Comparison of ENCODE assay signal across 12 cellular contexts in the genomic region with DNA sequence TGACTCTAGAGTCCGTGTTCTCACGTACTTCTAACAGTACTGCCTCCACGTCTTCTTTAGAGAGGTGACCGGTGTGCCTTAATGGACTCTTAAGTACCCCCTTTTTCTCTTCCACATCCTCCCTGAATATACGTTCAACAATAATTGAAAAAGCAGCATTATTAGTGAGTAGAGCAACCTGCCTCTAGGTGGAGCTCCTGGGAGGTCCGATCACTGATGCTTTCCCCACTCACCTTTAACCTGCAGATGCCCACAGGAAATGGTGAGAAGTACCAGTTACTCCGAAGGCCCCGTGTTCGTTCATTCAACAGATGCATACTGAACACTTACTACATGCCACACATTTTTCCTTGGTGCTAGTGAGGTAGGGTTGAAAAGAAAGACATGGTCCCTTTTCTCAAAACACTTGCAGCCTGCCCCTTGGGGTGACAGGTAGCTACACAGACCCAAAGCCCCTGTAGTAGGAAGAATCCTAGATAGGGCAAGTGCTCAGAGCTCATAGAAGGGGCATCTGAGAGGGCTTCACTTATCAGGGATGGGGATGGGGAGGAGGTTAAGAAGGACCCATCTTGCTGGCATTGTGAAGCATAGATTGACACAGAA.
A peak's percentile ranks its signal among the peaks of the same experiment; 100 is the strongest.
DNase-seq lines count a peak whose midpoint lies in the region; ATAC-seq and TF ChIP-seq lines count a peak whose summit lies in the region.
"Had no signal": no experiment of that assay in that cellular context is flagged by ENCODE, and none has a peak within 500 bp of the region (broad histone marks: within the 10 kb centered on the region; RNA-seq: fewer than 3 reads in every experiment).

No MANE protein-coding gene starts in this region.

- H3K27me3 ChIP-seq in H7 (ENCODE audit: control insufficient read depth, insufficient read depth, low read length) (no peaks in the 10 kb centered on the region), lower lobe of right lung (ENCODE audit: low read depth) (no peaks in the 10 kb centered on the region)

- H3K4me1 Mint-ChIP-seq in activated B cell treated with CpG ODN at 0.5 μM for 24 hours, result no peaks in the 10 kb centered on the region
- no peaks in the 10 kb centered on the region for H3K4me1 Mint-ChIP-seq in activated T-helper 1 cell treated with anti-CD3 and anti-CD28 coated beads, Interleukin-12 subunit alpha, Interleukin-12 subunit beta, Interleukin-2, Interleukin-4 antibody, amounts not matched to agents 30 ng/mL and 10 ng/mL and 1 ng/mL, durations not matched to agents 14 hours and 24 hours and 36 hours (ENCODE audit: low read depth)

- CTCF ChIA-PET in activated B cell treated with CpG ODN at 0.5 μM for 24 hours (lab: Charles Lee), result interaction anchor here (0.9 to 1.8 kb wide), 8 partner anchors 8 to 450 kb away, joined by 3 to 5 read pairs (median 4); a partner anchor contains a TSS

- peaks cover 9% of the 10 kb centered on the region for H3K27me3 Mint-ChIP-seq in activated B cell treated with CpG ODN at 0.5 μM for 24 hours
- H3K27me3 Mint-ChIP-seq in activated T-helper 1 cell treated with anti-CD3 and anti-CD28 coated beads, Interleukin-12 subunit alpha, Interleukin-12 subunit beta, Interleukin-2, Interleukin-4 antibody, amounts not matched to agents 30 ng/mL and 10 ng/mL and 1 ng/mL, durations not matched to agents 14 hours and 24 hours and 36 hours (ENCODE audit: insufficient read depth), result no peaks in the 10 kb centered on the region

- no peak overlapping the region for H3K4me3 Mint-ChIP-seq in activated B cell treated with CpG ODN at 0.5 μM for 24 hours
- H3K4me3 Mint-ChIP-seq in activated T-helper 1 cell treated with anti-CD3 and anti-CD28 coated beads, Interleukin-12 subunit alpha, Interleukin-12 subunit beta, Interleukin-2, Interleukin-4 antibody, amounts not matched to agents 30 ng/mL and 10 ng/mL and 1 ng/mL, durations not matched to agents 14 hours and 24 hours and 36 hours, result no peak overlapping the region

- H3K36me3 Mint-ChIP-seq in activated B cell treated with CpG ODN at 0.5 μM for 24 hours (ENCODE audit: low read depth), result no peaks in the 10 kb centered on the region
- no peaks in the 10 kb centered on the region for H3K36me3 Mint-ChIP-seq in activated T-helper 1 cell treated with anti-CD3 and anti-CD28 coated beads, Interleukin-12 subunit alpha, Interleukin-12 subunit beta, Interleukin-2, Interleukin-4 antibody, amounts not matched to agents 30 ng/mL and 10 ng/mL and 1 ng/mL, durations not matched to agents 14 hours and 24 hours and 36 hours (ENCODE audit: low read depth)

- H3K27ac Mint-ChIP-seq in activated B cell treated with CpG ODN at 0.5 μM for 24 hours, result no peak overlapping the region
- no peak overlapping the region for H3K27ac Mint-ChIP-seq in activated T-helper 1 cell treated with anti-CD3 and anti-CD28 coated beads, Interleukin-12 subunit alpha, Interleukin-12 subunit beta, Interleukin-2, Interleukin-4 antibody, amounts not matched to agents 30 ng/mL and 10 ng/mL and 1 ng/mL, durations not matched to agents 14 hours and 24 hours and 36 hours

- peak; percentile 6 for DNase-seq in DMS153 (lab: John Stamatoyannopoulos, UW)
- DNase-seq in DMS153 treated with DMSO at 0.1 percent for 48 hours (lab: John Stamatoyannopoulos, UW; ENCODE audit: unreplicated experiment), result no peak
- peak; percentile 79 for DNase-seq in H7
- no peak for DNase-seq in activated B cell treated with CpG ODN at 0.5 μM for 24 hours
- DNase-seq in lower lobe of right lung, result no peak
- no peak for DNase-seq in T1000 (lab: John Stamatoyannopoulos, UW)
- no peak for DNase-seq in activated T-helper 1 cell treated with anti-CD3 and anti-CD28 coated beads, Interleukin-12 subunit alpha, Interleukin-12 subunit beta, Interleukin-2, Interleukin-4 antibody, amounts not matched to agents 30 ng/mL and 10 ng/mL and 1 ng/mL, durations not matched to agents 14 hours and 24 hours and 36 hours (ENCODE audit: low spot score)
- DNase-seq: amniotic stem cell; stimulated activated CD4-positive, alpha-beta T cell treated with anti-CD3 and anti-CD28 coated beads, Interleukin-4, amount 100 ng/mL, for 24 hours; T-helper 1 cell had no signal

- intact Hi-C loops in activated B cell treated with CpG ODN at 0.5 μM for 24 hours (cut with micrococcal nuclease), result loop anchor here (1.0 kb wide), 2 partner anchors 146 to 451 kb away; a partner anchor contains a TSS
- intact Hi-C loops in lower lobe of right lung (cut with DNase I), result no loop called here
- intact Hi-C loops in activated T-helper 1 cell treated with anti-CD3 and anti-CD28 coated beads, Interleukin-12 subunit alpha, Interleukin-12 subunit beta, Interleukin-2, Interleukin-4 antibody, amounts not matched to agents 30 ng/mL and 10 ng/mL and 1 ng/mL, durations not matched to agents 14 hours and 24 hours and 36 hours (cut with micrococcal nuclease), result loop anchor here (1.0 kb wide), 1 partner anchor 451 kb away; no protein-coding TSS in a partner anchor

- H3K4me1 ChIP-seq in lower lobe of right lung, result no peaks in the 10 kb centered on the region

- no peaks in the 10 kb centered on the region for H3K9me3 Mint-ChIP-seq in activated B cell treated with CpG ODN at 0.5 μM for 24 hours
- no peaks in the 10 kb centered on the region for H3K9me3 Mint-ChIP-seq in activated T-helper 1 cell treated with anti-CD3 and anti-CD28 coated beads, Interleukin-12 subunit alpha, Interleukin-12 subunit beta, Interleukin-2, Interleukin-4 antibody, amounts not matched to agents 30 ng/mL and 10 ng/mL and 1 ng/mL, durations not matched to agents 14 hours and 24 hours and 36 hours

- H3K27ac ChIP-seq in lower lobe of right lung, result no peak overlapping the region

- H3K4me3 ChIP-seq in H7 (ENCODE audit: insufficient read depth, low read depth, low read length), result no peak overlapping the region
- H3K4me3 ChIP-seq in lower lobe of right lung, result no peak overlapping the region
- H3K4me3 ChIP-seq: lung had no signal

- TF ChIP-seq CTCF in activated B cell treated with CpG ODN at 0.5 μM for 24 hours (IDR thresholded peaks at IDR 0.05) (no peak), lower lobe of right lung (IDR thresholded peaks at IDR 0.05) (peak; percentile 17)

- no peaks in the 10 kb centered on the region for H3K9me3 ChIP-seq in lower lobe of right lung

- H3K36me3 ChIP-seq in H7 (replicated peaks; ENCODE audit: control insufficient read depth, insufficient read depth, low read length), result no peaks in the 10 kb centered on the region
- H3K36me3 ChIP-seq in lower lobe of right lung, result no peaks in the 10 kb centered on the region

- ATAC-seq in activated B cell treated with CpG ODN at 0.5 μM for 24 hours (ENCODE audit: low read depth), result peak; percentile 40
- ATAC-seq in lower lobe of right lung, result no peak
- ATAC-seq in GM19023 (IDR thresholded peaks at IDR 0.05; ENCODE audit: unreplicated experiment), result no peak

- POLR2A ChIA-PET in activated B cell treated with CpG ODN at 0.5 μM for 24 hours (lab: Charles Lee), result no interaction called here

Comparison
In these comparisons a context has a peak if more than half of its experiments do, and no peak if none do; other contexts are left out.
1. DNase-seq: peak in DMS153 (single experiment) and H7 (single experiment); none in DMS153 treated with DMSO at 0.1 percent for 48 hours (single experiment), activated B cell treated with CpG ODN at 0.5 μM for 24 hours (single experiment), lower lobe of right lung (single experiment), T1000 (single experiment) and activated T-helper 1 cell treated with anti-CD3 and anti-CD28 coated beads, Interleukin-12 subunit alpha, Interleukin-12 subunit beta, Interleukin-2, Interleukin-4 antibody, amounts not matched to agents 30 ng/mL and 10 ng/mL and 1 ng/mL, durations not matched to agents 14 hours and 24 hours and 36 hours (single experiment).